ENCODE assay signal across 8 cellular contexts in the genomic region with DNA sequence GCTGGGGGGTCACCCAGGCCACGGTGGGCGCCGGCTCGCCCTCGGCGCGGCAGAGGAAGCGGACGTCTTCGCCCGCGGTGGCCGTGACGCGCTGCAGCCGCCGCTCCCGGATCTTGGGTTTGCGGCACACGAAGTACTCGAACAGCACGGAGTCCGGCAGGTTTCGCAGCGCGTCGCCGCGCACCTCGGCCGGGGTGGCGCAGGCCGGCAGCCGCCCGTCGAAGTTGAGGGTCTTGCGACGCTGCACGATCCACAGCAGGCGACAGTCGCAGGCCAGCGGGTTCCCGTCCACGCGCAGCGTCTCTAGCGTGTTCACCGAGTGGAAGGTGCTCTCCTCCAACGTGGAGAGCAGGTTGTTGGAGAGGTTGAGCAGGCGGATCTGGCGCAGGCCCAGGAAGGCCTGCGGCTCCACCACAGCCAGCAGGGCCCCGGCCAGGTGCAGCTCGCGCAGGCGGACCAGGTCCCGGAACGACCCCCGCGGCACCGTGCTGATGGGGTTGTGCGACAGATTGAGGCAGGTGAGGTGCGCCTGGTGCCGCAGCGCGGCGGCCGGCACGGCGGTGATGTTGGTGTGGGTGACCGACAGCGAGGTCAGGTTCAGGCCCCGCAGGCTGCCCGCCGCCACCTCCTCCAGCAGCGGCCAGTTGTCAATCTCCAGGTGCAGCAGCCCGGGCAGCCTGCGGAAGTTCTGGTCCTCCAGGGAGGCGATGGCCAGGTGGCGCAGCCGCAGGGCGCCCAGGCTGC. TPM values are rescaled to one million over a fixed set of nuclear protein-coding genes. Genes with fewer than 3 reads are reported as not detected.
A peak's percentile ranks its signal among the peaks of the same experiment; 100 is the strongest.
DNase-seq lines count a peak whose midpoint lies in the region; ATAC-seq, FAIRE-seq and TF ChIP-seq lines count a peak whose summit lies in the region.

No MANE protein-coding gene starts in this region.

- H3K79me2 ChIP-seq in astrocyte (ENCODE audit: insufficient read depth, low read length): no peaks in the 10 kb centered on the region

- intact Hi-C loops in natural killer cell (cut with micrococcal nuclease): no loop called here

- H4K20me1 ChIP-seq in astrocyte (ENCODE audit: insufficient read depth, low read length): peaks cover 47% of the 10 kb centered on the region

- H3K4me2 ChIP-seq in astrocyte (ENCODE audit: low read length): peak overlapping the region; percentile 69

- peak overlapping the region; percentile 81 for H3K4me3 ChIP-seq in CD8-positive, alpha-beta memory T cell (ENCODE audit: low read length)
- H3K4me3 ChIP-seq in astrocyte (ENCODE audit: insufficient read depth, low read depth, low read length): no peak overlapping the region

- no peak overlapping the region for H3K9ac ChIP-seq in astrocyte (ENCODE audit: low read length)

- peak overlapping the region; percentile 63 to 81 (median 74) for H3K4me3 Mint-ChIP-seq in CD8-positive, alpha-beta memory T cell
- H3K4me3 Mint-ChIP-seq in astrocyte (ENCODE audit: unreplicated experiment) (no peak overlapping the region), natural killer cell (peak overlapping the region; percentile 84)

- peaks cover 0 to 20% (median 2%) of the 10 kb centered on the region in 3 donors for H3K36me3 Mint-ChIP-seq in CD8-positive, alpha-beta memory T cell
- H3K36me3 Mint-ChIP-seq in astrocyte (ENCODE audit: low read depth, unreplicated experiment) (peaks cover 4% of the 10 kb centered on the region), natural killer cell (no peaks in the 10 kb centered on the region)

- ATAC-seq in HG03439 (IDR thresholded peaks at IDR 0.05; ENCODE audit: unreplicated experiment) (peak; percentile 17), natural killer cell (peak; percentile 19 to 42 (median 38))

- no peaks in the 10 kb centered on the region for H3K9me3 Mint-ChIP-seq in CD8-positive, alpha-beta memory T cell
- H3K9me3 Mint-ChIP-seq in astrocyte (ENCODE audit: unreplicated experiment) (no peaks in the 10 kb centered on the region), natural killer cell (no peaks in the 10 kb centered on the region)

- H3K27me3 Mint-ChIP-seq in CD8-positive, alpha-beta memory T cell: peaks cover 0 to 12% of the 10 kb centered on the region in 2 donors
- H3K27me3 Mint-ChIP-seq in astrocyte (ENCODE audit: low read depth, unreplicated experiment) (peaks cover 63% of the 10 kb centered on the region), natural killer cell (ENCODE audit: low read depth in 2 of 2) (no peaks in the 10 kb centered on the region)

- no peak for TF ChIP-seq CTCF in astrocyte (IDR thresholded peaks at IDR 0.05; ENCODE audit: insufficient read depth, low read depth, low read length)
- no peak for TF ChIP-seq CTCF in natural killer cell (IDR thresholded peaks at IDR 0.05)

- H2AFZ ChIP-seq in astrocyte (ENCODE audit: low read depth, low read length): peak overlapping the region; percentile 47

- POLR2A ChIA-PET in CD8-positive, alpha-beta memory T cell (lab: Charles Lee): interaction anchor here (0.5 to 1.0 kb wide), 2 partner anchors 9 to 304 kb away, joined by 3 to 5 read pairs; partner anchors contain the start of gene PEAK3

- H3K27me3 ChIP-seq in CD8-positive, alpha-beta memory T cell (ENCODE audit: insufficient read depth, low read length, poor library complexity, severe bottlenecking): no peaks in the 10 kb centered on the region
- peaks cover 54% of the 10 kb centered on the region for H3K27me3 ChIP-seq in astrocyte (ENCODE audit: insufficient read depth, low read length)

- CTCF ChIA-PET in CD8-positive, alpha-beta memory T cell (lab: Charles Lee): interaction anchor here (1.3 kb wide), 1 partner anchor 25 kb away, joined by 3 read pairs; no protein-coding TSS in a partner anchor

- peaks cover 18% of the 10 kb centered on the region for H3K4me1 ChIP-seq in CD8-positive, alpha-beta memory T cell (ENCODE audit: insufficient read depth, low read length)
- peaks cover 15% of the 10 kb centered on the region for H3K4me1 ChIP-seq in astrocyte (ENCODE audit: insufficient read depth, low read length)

- peak in 2 of 5 donors; percentile 34 to 43 for DNase-seq in CD8-positive, alpha-beta memory T cell
- DNase-seq in astrocyte (ENCODE audit: low read depth) (no peak), natural killer cell (no peak), H4 (ENCODE audit: low spot score) (no peak), AG20443 (ENCODE audit: low spot score) (no peak), NCI-H2029 treated with DMSO at 0.1 percent for 48 hours (lab: John Stamatoyannopoulos, UW) (no peak), mesenteric fat pad (ENCODE audit: low spot score) (no peak)

- FAIRE-seq in astrocyte (lab: Jason Lieb, UNC): no peak

- peaks cover 16 to 44% (median 24%) of the 10 kb centered on the region in 3 donors for H3K4me1 Mint-ChIP-seq in CD8-positive, alpha-beta memory T cell
- H3K4me1 Mint-ChIP-seq in astrocyte (ENCODE audit: low read depth, unreplicated experiment) (no peaks in the 10 kb centered on the region), natural killer cell (peaks cover 29 to 51% of the 10 kb centered on the region in 2 donors)

- H3K9me3 ChIP-seq in CD8-positive, alpha-beta memory T cell (ENCODE audit: low read length): no peaks in the 10 kb centered on the region
- no peaks in the 10 kb centered on the region for H3K9me3 ChIP-seq in astrocyte (ENCODE audit: insufficient read depth, low read depth, low read length)

- H3K27ac Mint-ChIP-seq in CD8-positive, alpha-beta memory T cell: peak overlapping the region in 2 of 8 donors; percentile 22 to 59
- no peak overlapping the region for H3K27ac Mint-ChIP-seq in astrocyte (ENCODE audit: unreplicated experiment)
- peak overlapping the region; percentile 54 to 98 for H3K27ac Mint-ChIP-seq in natural killer cell

- peak overlapping the region; percentile 36 for H3K27ac ChIP-seq in CD8-positive, alpha-beta memory T cell (ENCODE audit: low read depth, low read length)
- H3K27ac ChIP-seq in astrocyte (ENCODE audit: low read depth, low read length): no peak overlapping the region

- H3K36me3 ChIP-seq in CD8-positive, alpha-beta memory T cell (ENCODE audit: insufficient read depth, low read length): no peaks in the 10 kb centered on the region
- H3K36me3 ChIP-seq in astrocyte (ENCODE audit: insufficient read depth, low read length): no peaks in the 10 kb centered on the region

RNA-seq across cellular contexts. Expression of gene PEAK3, which starts 8.6 kb away (rescaled TPM):
- not detected for total RNA-seq in CD8-positive, alpha-beta memory T cell
- polyA plus RNA-seq in CD8-positive, alpha-beta memory T cell: 0.79 TPM
- total RNA-seq in astrocyte (0.18 TPM in 1 of 2 replicates, not detected in the other), natural killer cell (1 to 10 TPM; 5.7 to 9.5 (median 8.4) TPM), mesenteric fat pad (2.6 TPM)
- 0.06 TPM in 1 of 2 replicates, not detected in the other for total RNA-seq in H4 (2014; rRNA removed; shearing (Covaris generic))

RNA-seq across cellular contexts. Expression of gene LINGO3, which starts 17.3 kb away (rescaled TPM):
- under 1 TPM; 0.09 to 0.15 TPM for total RNA-seq in CD8-positive, alpha-beta memory T cell
- 9.2 TPM for polyA plus RNA-seq in CD8-positive, alpha-beta memory T cell
- total RNA-seq in astrocyte (not detected in 2 replicates), natural killer cell (1 to 10 TPM in 1 of 3 donors, under 1 TPM in 2; 0.68 to 1.0 (median 0.84) TPM), mesenteric fat pad (not detected)
- total RNA-seq in H4 (2014; rRNA removed; shearing (Covaris generic)): 0.02 TPM in 1 of 2 replicates, not detected in the other

RNA-seq across cellular contexts. Expression of gene JSRP1, which starts 34.4 kb away (rescaled TPM):
- total RNA-seq in CD8-positive, alpha-beta memory T cell: 1 to 10 TPM in 1 of 2 experiments, under 1 TPM in 1; 0.73 to 1.0 TPM
- polyA plus RNA-seq in CD8-positive, alpha-beta memory T cell: 0.91 TPM
- 0.36 and 1.3 TPM in 2 replicates for total RNA-seq in astrocyte
- 1 to 10 TPM in 1 of 3 donors, under 1 TPM in 1, not detected in 1; 0.82 to 2.0 TPM for total RNA-seq in natural killer cell
- 0.66 TPM in 1 of 2 replicates, not detected in the other for total RNA-seq in H4 (2014; rRNA removed; shearing (Covaris generic))
- not detected for total RNA-seq in mesenteric fat pad

RNA-seq across cellular contexts. Expression of gene LSM7, which starts 37.8 kb away (rescaled TPM):
- total RNA-seq in CD8-positive, alpha-beta memory T cell: 100 to 1,000 TPM; 163 to 168 TPM
- 162 TPM for polyA plus RNA-seq in CD8-positive, alpha-beta memory T cell
- 91.4 and 97.6 TPM in 2 replicates for total RNA-seq in astrocyte
- total RNA-seq in natural killer cell: 10 to 100 TPM; 52.0 to 80.2 (median 77.4) TPM
- total RNA-seq in H4 (2014; rRNA removed; shearing (Covaris generic)): 235 and 259 TPM in 2 replicates
- 49.6 TPM for total RNA-seq in mesenteric fat pad

RNA-seq across cellular contexts. Expression of gene SPPL2B, which starts 37.9 kb away (rescaled TPM):
- 10 to 100 TPM; 39.0 to 41.4 TPM for total RNA-seq in CD8-positive, alpha-beta memory T cell
- 8.4 TPM for polyA plus RNA-seq in CD8-positive, alpha-beta memory T cell
- 52.2 and 55.4 TPM in 2 replicates for total RNA-seq in astrocyte
- total RNA-seq in natural killer cell: 10 to 100 TPM; 63.2 to 83.8 (median 79.7) TPM
- total RNA-seq in H4 (2014; rRNA removed; shearing (Covaris generic)): 9.3 and 10.2 TPM in 2 replicates
- 37.8 TPM for total RNA-seq in mesenteric fat pad
